In genomic region chr19:3336680-3337523, GRCh38 we compare ENCODE assay signal across 10 cellular contexts. TPM values are rescaled to one million over a fixed set of nuclear protein-coding genes. Genes with fewer than 3 reads are reported as not detected.
A peak's percentile ranks its signal among the peaks of the same experiment; 100 is the strongest.
DNase-seq lines count a peak whose midpoint lies in the region; ATAC-seq and TF ChIP-seq lines count a peak whose summit lies in the region.
"Had no signal": no experiment of that assay in that cellular context is flagged by ENCODE, and none has a peak within 500 bp of the region (broad histone marks: within the 10 kb centered on the region; RNA-seq: fewer than 3 reads in every experiment).

No MANE protein-coding gene starts in this region.

- H3K36me3 ChIP-seq in endocrine pancreas (ENCODE audit: control insufficient read depth, insufficient read depth, low read length) = no peaks in the 10 kb centered on the region
- H3K36me3 ChIP-seq in mucosa of descending colon (ENCODE audit: low read depth) = no peaks in the 10 kb centered on the region

- no peaks in the 10 kb centered on the region for H3K9me3 Mint-ChIP-seq in activated T-helper 17 cell treated with anti-CD3 and anti-CD28 coated beads, Interleukin-2, amount 50 U/mL, for 72 hours
- H3K9me3 Mint-ChIP-seq: activated CD4-positive, alpha-beta memory T cell treated with anti-CD3 and anti-CD28 coated beads for 36 hours had no signal

- H3K4me3 ChIP-seq in endocrine pancreas (ENCODE audit: control insufficient read depth, insufficient read depth, low read length) (no peak overlapping the region), mucosa of descending colon (no peak overlapping the region)

- no peak overlapping the region for H3K4me3 Mint-ChIP-seq in activated T-helper 17 cell treated with anti-CD3 and anti-CD28 coated beads, Interleukin-2, amount 50 U/mL, for 72 hours
- H3K4me3 Mint-ChIP-seq: activated CD4-positive, alpha-beta memory T cell treated with anti-CD3 and anti-CD28 coated beads for 36 hours; B cell had no signal

- H3K27me3 ChIP-seq in endocrine pancreas (ENCODE audit: control insufficient read depth, insufficient read depth, low read length) = no peaks in the 10 kb centered on the region

- H3K27me3 Mint-ChIP-seq in activated T-helper 17 cell treated with anti-CD3 and anti-CD28 coated beads, Interleukin-2, amount 50 U/mL, for 72 hours = no peaks in the 10 kb centered on the region
- H3K27me3 Mint-ChIP-seq: activated CD4-positive, alpha-beta memory T cell treated with anti-CD3 and anti-CD28 coated beads for 36 hours had no signal

- peaks cover 4% of the 10 kb centered on the region for H3K4me1 Mint-ChIP-seq in activated T-helper 17 cell treated with anti-CD3 and anti-CD28 coated beads, Interleukin-2, amount 50 U/mL, for 72 hours

- intact Hi-C loops in mucosa of descending colon (cut with DNase I, micrococcal nuclease) = no loop called here

- H3K36me3 Mint-ChIP-seq in activated T-helper 17 cell treated with anti-CD3 and anti-CD28 coated beads, Interleukin-2, amount 50 U/mL, for 72 hours (ENCODE audit: low read depth) = no peaks in the 10 kb centered on the region
- H3K36me3 Mint-ChIP-seq: activated CD4-positive, alpha-beta memory T cell treated with anti-CD3 and anti-CD28 coated beads for 36 hours had no signal

- H3K9ac ChIP-seq in endocrine pancreas (ENCODE audit: control insufficient read depth, insufficient read depth, low read length) = peak overlapping the region; percentile 25

- no peak overlapping the region for H3K27ac Mint-ChIP-seq in activated T-helper 17 cell treated with anti-CD3 and anti-CD28 coated beads, Interleukin-2, amount 50 U/mL, for 72 hours
- H3K27ac Mint-ChIP-seq: activated CD4-positive, alpha-beta memory T cell treated with anti-CD3 and anti-CD28 coated beads for 36 hours; B cell had no signal

- H3K9me3 ChIP-seq in endocrine pancreas (ENCODE audit: control insufficient read depth, low read length) (no peaks in the 10 kb centered on the region), mucosa of descending colon (no peaks in the 10 kb centered on the region)

- no peak for TF ChIP-seq CTCF in mucosa of descending colon (IDR thresholded peaks at IDR 0.05)

- DNase-seq in NCI-H748 (lab: John Stamatoyannopoulos, UW; ENCODE audit: unreplicated experiment) (peak; percentile 13), NCI-H748 treated with DMSO at 0.1 percent for 48 hours (lab: John Stamatoyannopoulos, UW) (no peak), mucosa of descending colon (peak; percentile 84 to 94 (median 93)), foreskin melanocyte (no peak), SIG-M5 (lab: John Stamatoyannopoulos, UW) (no peak), NK-92 (lab: John Stamatoyannopoulos, UW; ENCODE audit: unreplicated experiment) (no peak)
- DNase-seq: activated CD4-positive, alpha-beta memory T cell treated with anti-CD3 and anti-CD28 coated beads for 36 hours had no signal

- ATAC-seq in mucosa of descending colon = peak; percentile 89
- ATAC-seq in activated T-helper 17 cell treated with anti-CD3 and anti-CD28 coated beads, Interleukin-2, amount 50 U/mL, for 72 hours (replicated peaks) = no peak

- H3K4me1 ChIP-seq in endocrine pancreas (ENCODE audit: control insufficient read depth, insufficient read depth, low read length) = no peaks in the 10 kb centered on the region
- H3K4me1 ChIP-seq in mucosa of descending colon (ENCODE audit: low read depth) = peaks cover 45% of the 10 kb centered on the region

RNA-seq across cellular contexts. Expression of gene NFIC, which starts 29.5 kb away (rescaled TPM):
- total RNA-seq in mucosa of descending colon = 100 to 1,000 TPM in 1 of 3 donors, 10 to 100 TPM in 2; 38.4 to 210 (median 79.3) TPM
- 10 to 100 TPM; 16.7 to 18.1 TPM for total RNA-seq in activated T-helper 17 cell treated with anti-CD3 and anti-CD28 coated beads, Interleukin-2, amount 50 U/mL, for 72 hours

Comparison
In these comparisons a context has a peak if more than half of its experiments do, and no peak if none do; other contexts are left out.
1. DNase-seq: peak in NCI-H748 (single experiment) and mucosa of descending colon (3 of 3); none in NCI-H748 treated with DMSO at 0.1 percent for 48 hours (single experiment), foreskin melanocyte (single experiment), SIG-M5 (single experiment) and NK-92 (single experiment).